ENCODE assay signal across 34 cellular contexts in the genomic region with DNA sequence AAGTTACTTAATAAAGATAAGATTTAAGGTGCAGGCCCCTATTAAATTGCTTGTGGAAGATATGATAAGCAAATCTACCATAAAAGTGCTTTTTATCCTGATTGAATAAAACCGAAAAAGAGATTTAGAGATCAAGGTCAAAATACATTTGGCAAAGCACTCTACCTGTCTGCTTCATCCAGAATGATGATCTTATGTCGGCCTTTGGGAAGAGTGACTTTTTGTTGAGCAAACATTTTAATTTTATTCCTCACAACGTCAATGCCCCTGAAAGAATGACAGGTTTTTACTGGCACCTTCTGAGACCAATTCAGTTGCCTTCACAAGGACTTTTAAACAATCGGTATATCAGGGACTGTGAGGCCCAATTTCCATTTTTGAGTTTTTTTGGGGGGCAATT.
"Had no signal": no experiment of that assay in that cellular context is flagged by ENCODE, and none has a peak within 500 bp of the region (broad histone marks: within the 10 kb centered on the region; RNA-seq: fewer than 3 reads in every experiment).

No MANE protein-coding gene starts in this region.

- H3K4me3 Mint-ChIP-seq: activated CD4-positive, alpha-beta memory T cell treated with anti-CD3 and anti-CD28 coated beads for 36 hours; activated CD4-positive, alpha-beta T cell treated with anti-CD3 and anti-CD28 coated beads for 36 hours; activated CD4-positive, alpha-beta T cell treated with anti-CD3 and anti-CD28 coated beads, Interleukin-2, amount 10 ng/mL, durations not matched to agents 24 days and 14 days; activated CD8-positive, alpha-beta memory T cell treated with anti-CD3 and anti-CD28 coated beads, Interleukin-2, amount 10 ng/mL, durations not matched to agents 7 days and 5 days; activated CD8-positive, alpha-beta T cell treated with anti-CD3 and anti-CD28 coated beads, Interleukin-2, amount 10 ng/mL, durations not matched to agents 7 days and 5 days; activated naive CD4-positive, alpha-beta T cell treated with anti-CD3 and anti-CD28 coated beads for 36 hours; activated naive CD8-positive, alpha-beta T cell; activated T-helper 1 cell treated with anti-CD3 and anti-CD28 coated beads, Interleukin-12 subunit alpha, Interleukin-12 subunit beta, Interleukin-2, Interleukin-4 antibody, amounts not matched to agents 30 ng/mL and 10 ng/mL and 1 ng/mL, durations not matched to agents 14 hours and 24 hours and 36 hours; effector memory CD8-positive, alpha-beta T cell; T-cell; T-helper 1 cell treated with Interleukin-12 subunit alpha and Interleukin-12 subunit beta and Interleukin-4 antibody, amounts not matched to agents 30 μg/mL and 1 μg/mL, for 36 hours had no signal

- H3K27me3 Mint-ChIP-seq: activated CD4-positive, alpha-beta memory T cell treated with anti-CD3 and anti-CD28 coated beads for 36 hours; activated CD4-positive, alpha-beta T cell treated with anti-CD3 and anti-CD28 coated beads for 36 hours; activated CD4-positive, alpha-beta T cell treated with anti-CD3 and anti-CD28 coated beads, Interleukin-2, amount 10 ng/mL, durations not matched to agents 24 days and 14 days; activated CD8-positive, alpha-beta memory T cell treated with anti-CD3 and anti-CD28 coated beads, Interleukin-2, amount 10 ng/mL, durations not matched to agents 7 days and 5 days; activated naive CD8-positive, alpha-beta T cell; effector memory CD8-positive, alpha-beta T cell; T-cell had no signal

- FAIRE-seq: astrocyte, bronchial epithelial cell, colon had no signal

- H3K4me1 ChIP-seq: esophagus muscularis mucosa, foreskin keratinocyte, gastrocnemius medialis had no signal

- H3K27me3 ChIP-seq: brain microvascular endothelial cell, esophagus muscularis mucosa, foreskin keratinocyte, gastrocnemius medialis, heart left ventricle had no signal

- H3K27ac ChIP-seq: brain microvascular endothelial cell, esophagus muscularis mucosa, foreskin keratinocyte, gastrocnemius medialis, heart left ventricle had no signal

- DNase-seq: activated CD4-positive, alpha-beta memory T cell treated with anti-CD3 and anti-CD28 coated beads for 36 hours; activated CD4-positive, alpha-beta T cell treated with anti-CD3 and anti-CD28 coated beads for 36 hours; activated CD4-positive, alpha-beta T cell treated with anti-CD3 and anti-CD28 coated beads, Interleukin-2, amount 10 ng/mL, durations not matched to agents 24 days and 14 days; activated CD4-positive, CD25-positive, alpha-beta regulatory T cell; activated CD4-positive, CD25-positive, alpha-beta regulatory T cell treated with anti-CD3 and anti-CD28 coated beads, Interleukin-2, amount 50 U/mL, for 72 hours; activated CD8-positive, alpha-beta memory T cell treated with anti-CD3 and anti-CD28 coated beads, Interleukin-2, amount 10 ng/mL, durations not matched to agents 7 days and 5 days; activated CD8-positive, alpha-beta memory T cell treated with anti-CD3 and anti-CD28 coated beads, Interleukin-2, amount 50 U/mL, for 4 hours; activated CD8-positive, alpha-beta T cell treated with anti-CD3 and anti-CD28 coated beads, Interleukin-2, amount 10 ng/mL, durations not matched to agents 7 days and 5 days; activated effector memory CD4-positive, alpha-beta T cell treated with anti-CD3 and anti-CD28 coated beads, Interleukin-2, amount 50 U/mL, for 16 hours; activated naive CD4-positive, alpha-beta T cell treated with anti-CD3 and anti-CD28 coated beads for 36 hours; activated T-cell treated with anti-CD3 and anti-CD28 coated beads, Interleukin-2, amount 50 U/mL, for 1 hour; activated T-cell treated with anti-CD3 and anti-CD28 coated beads, Interleukin-2, amount 50 U/mL, for 48 hours; amniotic stem cell; anterior cingulate cortex; brain microvascular endothelial cell; cortex of kidney; dermis blood vessel endothelial cell; effector CD4-positive, alpha-beta T cell; effector memory CD8-positive, alpha-beta T cell; erythroblast; foreskin keratinocyte; gastrocnemius medialis; glutamatergic neuron; heart left ventricle; T-cell; T1000 had no signal

- H3K27ac Mint-ChIP-seq: activated CD4-positive, alpha-beta memory T cell treated with anti-CD3 and anti-CD28 coated beads for 36 hours; activated CD4-positive, alpha-beta T cell treated with anti-CD3 and anti-CD28 coated beads for 36 hours; activated CD4-positive, alpha-beta T cell treated with anti-CD3 and anti-CD28 coated beads, Interleukin-2, amount 10 ng/mL, durations not matched to agents 24 days and 14 days; activated CD8-positive, alpha-beta memory T cell treated with anti-CD3 and anti-CD28 coated beads, Interleukin-2, amount 10 ng/mL, durations not matched to agents 7 days and 5 days; activated CD8-positive, alpha-beta T cell treated with anti-CD3 and anti-CD28 coated beads, Interleukin-2, amount 10 ng/mL, durations not matched to agents 7 days and 5 days; activated naive CD4-positive, alpha-beta T cell treated with anti-CD3 and anti-CD28 coated beads for 36 hours; activated naive CD8-positive, alpha-beta T cell; activated T-helper 1 cell treated with anti-CD3 and anti-CD28 coated beads, Interleukin-12 subunit alpha, Interleukin-12 subunit beta, Interleukin-2, Interleukin-4 antibody, amounts not matched to agents 30 ng/mL and 10 ng/mL and 1 ng/mL, durations not matched to agents 14 hours and 24 hours and 36 hours; activated T-helper 2 cell treated with anti-CD3 and anti-CD28 coated beads, Interferon-gamma antibody, Interleukin-2, Interleukin-4, amounts not matched to agents 10 μg/mL and 5 μg/mL and 100 μg/mL, durations not matched to agents 14 hours and 24 hours and 36 hours; T-cell; T-helper 1 cell treated with Interleukin-12 subunit alpha and Interleukin-12 subunit beta and Interleukin-4 antibody, amounts not matched to agents 30 μg/mL and 1 μg/mL, for 36 hours had no signal

- H3K9me3 Mint-ChIP-seq: activated CD4-positive, alpha-beta memory T cell treated with anti-CD3 and anti-CD28 coated beads for 36 hours; activated CD4-positive, alpha-beta T cell treated with anti-CD3 and anti-CD28 coated beads, Interleukin-2, amount 10 ng/mL, durations not matched to agents 24 days and 14 days; activated naive CD4-positive, alpha-beta T cell treated with anti-CD3 and anti-CD28 coated beads for 36 hours; activated T-helper 1 cell treated with anti-CD3 and anti-CD28 coated beads, Interleukin-12 subunit alpha, Interleukin-12 subunit beta, Interleukin-2, Interleukin-4 antibody, amounts not matched to agents 30 ng/mL and 10 ng/mL and 1 ng/mL, durations not matched to agents 14 hours and 24 hours and 36 hours; activated T-helper 2 cell treated with anti-CD3 and anti-CD28 coated beads, Interferon-gamma antibody, Interleukin-2, Interleukin-4, amounts not matched to agents 10 μg/mL and 5 μg/mL and 100 μg/mL, durations not matched to agents 14 hours and 24 hours and 36 hours; effector memory CD8-positive, alpha-beta T cell; T-cell; T-helper 1 cell treated with Interleukin-12 subunit alpha and Interleukin-12 subunit beta and Interleukin-4 antibody, amounts not matched to agents 30 μg/mL and 1 μg/mL, for 36 hours had no signal

- ATAC-seq: activated CD4-positive, alpha-beta T cell treated with anti-CD3 and anti-CD28 coated beads for 36 hours; activated CD8-positive, alpha-beta memory T cell treated with anti-CD3 and anti-CD28 coated beads, Interleukin-2, amount 10 ng/mL, durations not matched to agents 7 days and 5 days; activated CD8-positive, alpha-beta T cell treated with anti-CD3 and anti-CD28 coated beads, Interleukin-2, amount 10 ng/mL, durations not matched to agents 7 days and 5 days; effector memory CD8-positive, alpha-beta T cell; foreskin keratinocyte; gastrocnemius medialis; heart left ventricle; T-cell had no signal

- H3K4me3 ChIP-seq: esophagus muscularis mucosa, gastrocnemius medialis, heart left ventricle had no signal

- H3K9me3 ChIP-seq: esophagus muscularis mucosa, gastrocnemius medialis, heart left ventricle had no signal
